ENCODE assay signal across 8 cellular contexts in genomic region chr5:100550531-100551036, GRCh38. TPM values are rescaled to one million over a fixed set of nuclear protein-coding genes. Genes with fewer than 3 reads are reported as not detected.
DNase-seq lines count a peak whose midpoint lies in the region; ATAC-seq, FAIRE-seq and TF ChIP-seq lines count a peak whose summit lies in the region.

No MANE protein-coding gene starts in this region.

- no peaks in the 10 kb centered on the region for H3K27me3 ChIP-seq in prostate gland (replicated peaks; ENCODE audit: insufficient read depth)

- 88% methylated on average over 1 of the region's 1 CpG for WGBS in prostate gland

- H3K4me3 ChIP-seq in prostate gland = no peak overlapping the region

- H3K9me3 ChIP-seq in prostate gland = no peaks in the 10 kb centered on the region

- no peak for TF ChIP-seq POLR2A in prostate gland (IDR thresholded peaks at IDR 0.05)

- DNase-seq in HCEC 1CT = peak; percentile 71
- peak; percentile 29 for DNase-seq in KBM-7
- peak; percentile 61 for DNase-seq in myocyte (ENCODE audit: low read depth)
- DNase-seq in prostate gland (ENCODE audit: low spot score) = no peak
- no peak for DNase-seq in NAMALWA (ENCODE audit: low spot score)
- no peak for DNase-seq in C1 segment of cervical spinal cord (lab: John Stamatoyannopoulos, UW)
- DNase-seq in D721Med (ENCODE audit: insufficient read length, low spot score) = no peak

- in situ Hi-C loops in KBM-7 (cut with MboI; ENCODE audit: low pct_unique_long_range_greater_than_20kb, low sequenced_read_pairs) = no loop called here

- intact Hi-C loops in prostate gland (cut with DNase I) = no loop called here

- no peaks in the 10 kb centered on the region for H3K36me3 ChIP-seq in prostate gland

- H3K27ac ChIP-seq in prostate gland = no peak overlapping the region

- H3K4me1 ChIP-seq in prostate gland (replicated peaks) = no peaks in the 10 kb centered on the region

- peak; percentile 90 for ATAC-seq in GM18861 (IDR thresholded peaks at IDR 0.05; ENCODE audit: unreplicated experiment)

- no peak for FAIRE-seq in D721Med (lab: Jason Lieb, UNC)

- TF ChIP-seq CTCF in prostate gland (IDR thresholded peaks at IDR 0.05) = no peak
- no peak for TF ChIP-seq CTCF in D721Med (IDR thresholded peaks at IDR 0.05; ENCODE audit: insufficient read depth, missing control alignments)

RNA-seq across cellular contexts. Expression of gene FAM174A, which starts 15.4 kb away (rescaled TPM):
- total RNA-seq in myocyte (57.3 and 76.0 TPM in 2 replicates), prostate gland (10 to 100 TPM; 41.6 to 74.5 TPM)
- 33.9 TPM for polyA plus RNA-seq in myocyte (2012)

Comparison
In these comparisons a context has a peak if more than half of its experiments do, and no peak if none do; other contexts are left out.
1. DNase-seq: peak in HCEC 1CT (single experiment), KBM-7 (single experiment) and myocyte (single experiment); none in prostate gland (single experiment), NAMALWA (single experiment), C1 segment of cervical spinal cord (0 of 14) and D721Med (single experiment).